In the genomic region with DNA sequence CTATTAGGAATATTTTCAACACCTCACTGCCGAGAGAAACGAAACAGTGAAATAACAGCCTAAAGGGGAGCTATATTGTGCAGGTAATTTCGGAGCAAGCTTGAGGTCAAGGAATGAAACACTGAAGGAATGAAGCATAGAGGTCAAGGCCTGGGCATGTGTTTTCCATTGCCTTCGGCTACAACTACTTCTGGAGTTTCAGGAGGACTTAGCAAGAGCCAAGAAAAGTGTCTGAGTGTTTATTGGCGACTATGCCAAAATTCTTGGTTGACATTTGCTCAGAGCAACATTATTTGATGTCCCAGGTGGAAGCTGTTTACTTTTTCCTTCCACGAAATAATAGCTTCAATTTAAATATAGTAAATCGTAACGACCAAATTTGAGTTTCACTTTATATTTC, we compare ENCODE assay signal across 23 cellular contexts.
"Had no signal": no experiment of that assay in that cellular context is flagged by ENCODE, and none has a peak within 500 bp of the region (broad histone marks: within the 10 kb centered on the region; RNA-seq: fewer than 3 reads in every experiment).

No MANE protein-coding gene starts in this region.

- H3K27me3 Mint-ChIP-seq: activated CD4-positive, alpha-beta T cell treated with anti-CD3 and anti-CD28 coated beads, Interleukin-2, amount 10 ng/mL, durations not matched to agents 24 days and 14 days had no signal

- H3K27me3 ChIP-seq: brain microvascular endothelial cell, colonic mucosa, dorsolateral prefrontal cortex, esophagus muscularis mucosa, gastrocnemius medialis, testis had no signal

- H3K4me1 Mint-ChIP-seq: activated CD4-positive, alpha-beta T cell treated with anti-CD3 and anti-CD28 coated beads, Interleukin-2, amount 10 ng/mL, durations not matched to agents 24 days and 14 days; activated CD8-positive, alpha-beta memory T cell treated with anti-CD3 and anti-CD28 coated beads, Interleukin-2, amount 10 ng/mL, durations not matched to agents 7 days and 5 days; activated naive CD4-positive, alpha-beta T cell treated with anti-CD3 and anti-CD28 coated beads, Interleukin-2, amount 50 U/mL, for 24 hours; stimulated activated naive B cell treated with anti-CD40 and anti-IgM and Interleukin-4, amounts not matched to agents 10 μg/mL and 1 μg/mL and 100 μg/mL, for 72 hours had no signal

- ATAC-seq: activated CD4-positive, CD25-positive, alpha-beta regulatory T cell treated with anti-CD3 and anti-CD28 coated beads, Interleukin-2, amount 50 U/mL, for 24 hours; activated CD8-positive, alpha-beta memory T cell treated with anti-CD3 and anti-CD28 coated beads, Interleukin-2, amount 10 ng/mL, durations not matched to agents 7 days and 5 days; activated CD8-positive, alpha-beta T cell treated with anti-CD3 and anti-CD28 coated beads for 36 hours; effector memory CD8-positive, alpha-beta T cell; gastrocnemius medialis; naive thymus-derived CD4-positive, alpha-beta T cell; stimulated activated naive B cell treated with anti-CD40 and anti-IgM and Interleukin-4, amounts not matched to agents 10 μg/mL and 1 μg/mL and 100 μg/mL, for 72 hours had no signal

- H3K36me3 ChIP-seq: brain microvascular endothelial cell, colonic mucosa, esophagus muscularis mucosa, gastrocnemius medialis had no signal

- DNase-seq: activated CD4-positive, alpha-beta T cell treated with anti-CD3 and anti-CD28 coated beads, Interleukin-2, amount 10 ng/mL, durations not matched to agents 24 days and 14 days; activated CD8-positive, alpha-beta memory T cell treated with anti-CD3 and anti-CD28 coated beads, Interleukin-2, amount 10 ng/mL, durations not matched to agents 7 days and 5 days; activated CD8-positive, alpha-beta T cell treated with anti-CD3 and anti-CD28 coated beads for 36 hours; activated gamma-delta T cell; activated T-cell treated with anti-CD3 and anti-CD28 coated beads for 4 hours; aorta; brain microvascular endothelial cell; colonic mucosa; dorsolateral prefrontal cortex; effector memory CD8-positive, alpha-beta T cell; gastrocnemius medialis; hypothalamus; naive thymus-derived CD4-positive, alpha-beta T cell; retina; stimulated activated CD4-positive, alpha-beta T cell treated with anti-CD3 and anti-CD28 coated beads, Interleukin-2, amount 100 ng/mL, for 48 hours; stimulated activated CD8-positive, alpha-beta memory T cell treated with anti-CD3 and anti-CD28 coated beads, Interleukin-4, amount 100 ng/mL, for 48 hours; stimulated activated naive B cell treated with anti-CD40 and anti-IgM and Interleukin-4, amounts not matched to agents 10 μg/mL and 1 μg/mL and 100 μg/mL, for 72 hours; testis had no signal

- H3K27ac ChIP-seq: brain microvascular endothelial cell, colonic mucosa, dorsolateral prefrontal cortex, gastrocnemius medialis, testis had no signal

- H3K36me3 Mint-ChIP-seq: activated CD8-positive, alpha-beta memory T cell treated with anti-CD3 and anti-CD28 coated beads, Interleukin-2, amount 10 ng/mL, durations not matched to agents 7 days and 5 days; activated naive CD4-positive, alpha-beta T cell treated with anti-CD3 and anti-CD28 coated beads, Interleukin-2, amount 50 U/mL, for 24 hours; naive thymus-derived CD4-positive, alpha-beta T cell; stimulated activated naive B cell treated with anti-CD40 and anti-IgM and Interleukin-4, amounts not matched to agents 10 μg/mL and 1 μg/mL and 100 μg/mL, for 72 hours had no signal

- H3K9me3 Mint-ChIP-seq: activated CD4-positive, alpha-beta T cell treated with anti-CD3 and anti-CD28 coated beads, Interleukin-2, amount 10 ng/mL, durations not matched to agents 24 days and 14 days; activated CD8-positive, alpha-beta T cell treated with anti-CD3 and anti-CD28 coated beads for 36 hours; activated naive CD4-positive, alpha-beta T cell treated with anti-CD3 and anti-CD28 coated beads, Interleukin-2, amount 50 U/mL, for 24 hours; activated T-helper 1 cell treated with anti-CD3 and anti-CD28 coated beads, Interleukin-12 subunit alpha, Interleukin-12 subunit beta, Interleukin-2, Interleukin-4 antibody, amounts not matched to agents 30 ng/mL and 10 ng/mL and 1 ng/mL, durations not matched to agents 14 hours and 24 hours and 36 hours; effector memory CD8-positive, alpha-beta T cell had no signal

- H3K4me3 Mint-ChIP-seq: activated CD4-positive, alpha-beta T cell treated with anti-CD3 and anti-CD28 coated beads, Interleukin-2, amount 10 ng/mL, durations not matched to agents 24 days and 14 days; activated CD8-positive, alpha-beta memory T cell treated with anti-CD3 and anti-CD28 coated beads, Interleukin-2, amount 10 ng/mL, durations not matched to agents 7 days and 5 days; activated CD8-positive, alpha-beta T cell treated with anti-CD3 and anti-CD28 coated beads for 36 hours; activated naive CD4-positive, alpha-beta T cell treated with anti-CD3 and anti-CD28 coated beads, Interleukin-2, amount 50 U/mL, for 24 hours; activated T-helper 1 cell treated with anti-CD3 and anti-CD28 coated beads, Interleukin-12 subunit alpha, Interleukin-12 subunit beta, Interleukin-2, Interleukin-4 antibody, amounts not matched to agents 30 ng/mL and 10 ng/mL and 1 ng/mL, durations not matched to agents 14 hours and 24 hours and 36 hours; effector memory CD8-positive, alpha-beta T cell; naive thymus-derived CD4-positive, alpha-beta T cell; neural crest cell; stimulated activated naive B cell treated with anti-CD40 and anti-IgM and Interleukin-4, amounts not matched to agents 10 μg/mL and 1 μg/mL and 100 μg/mL, for 72 hours had no signal

- H3K9me3 ChIP-seq: colonic mucosa, esophagus muscularis mucosa, testis had no signal

- H3K27ac Mint-ChIP-seq: activated CD4-positive, alpha-beta T cell treated with anti-CD3 and anti-CD28 coated beads, Interleukin-2, amount 10 ng/mL, durations not matched to agents 24 days and 14 days; activated CD8-positive, alpha-beta memory T cell treated with anti-CD3 and anti-CD28 coated beads, Interleukin-2, amount 10 ng/mL, durations not matched to agents 7 days and 5 days; activated CD8-positive, alpha-beta T cell treated with anti-CD3 and anti-CD28 coated beads for 36 hours; activated naive CD4-positive, alpha-beta T cell treated with anti-CD3 and anti-CD28 coated beads, Interleukin-2, amount 50 U/mL, for 24 hours; activated T-helper 1 cell treated with anti-CD3 and anti-CD28 coated beads, Interleukin-12 subunit alpha, Interleukin-12 subunit beta, Interleukin-2, Interleukin-4 antibody, amounts not matched to agents 30 ng/mL and 10 ng/mL and 1 ng/mL, durations not matched to agents 14 hours and 24 hours and 36 hours; effector memory CD8-positive, alpha-beta T cell; naive thymus-derived CD4-positive, alpha-beta T cell; stimulated activated naive B cell treated with anti-CD40 and anti-IgM and Interleukin-4, amounts not matched to agents 10 μg/mL and 1 μg/mL and 100 μg/mL, for 72 hours had no signal

- H3K4me3 ChIP-seq: colonic mucosa, dorsolateral prefrontal cortex, gastrocnemius medialis, testis had no signal

- H3K4me1 ChIP-seq: colonic mucosa, testis had no signal
